ENCODE assay signal across 1 cellular context in genomic region chrX:5388087-5388486, GRCh38.
A peak's percentile ranks its signal among the peaks of the same experiment; 100 is the strongest.
TF ChIP-seq lines count a peak whose summit lies in the region.

No MANE protein-coding gene starts in this region.

TF ChIP-seq in GM12878, 131 proteins besides CTCF, POLR2A, EP300 and RAD21:
- TF ChIP-seq SPI1 (IDR thresholded peaks at IDR 0.05; ENCODE audit: borderline replicate concordance, insufficient read depth, low read depth, low read length), result peak; percentile 42; the same call in 1 of the 2 replicates
- TF ChIP-seq MEF2B (IDR thresholded peaks at IDR 0.05; ENCODE audit: partially characterized antibody, poor library complexity, severe bottlenecking), result no peak
